ENCODE assay signal across 17 cellular contexts in the genomic region with DNA sequence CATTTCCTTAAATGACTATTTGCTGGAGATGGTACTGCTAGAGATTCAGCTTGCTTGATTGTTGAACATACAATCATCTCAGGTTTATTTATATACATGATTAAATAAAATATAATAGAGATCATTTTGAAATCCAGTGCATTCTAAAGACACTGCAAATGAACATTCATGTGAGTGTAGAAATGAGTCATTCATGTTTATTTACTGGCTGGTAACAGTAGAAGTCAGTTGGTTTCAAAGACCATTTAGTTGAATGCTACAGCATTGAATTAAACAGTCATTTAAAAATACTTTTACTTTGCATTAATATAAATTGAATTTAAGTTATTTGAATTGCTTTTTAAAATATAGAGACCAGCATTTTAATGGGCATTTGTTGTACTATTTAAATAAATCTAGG.
DNase-seq lines count a peak whose midpoint lies in the region; ATAC-seq, FAIRE-seq and TF ChIP-seq lines count a peak whose summit lies in the region.
"Had no signal": no experiment of that assay in that cellular context is flagged by ENCODE, and none has a peak within 500 bp of the region (broad histone marks: within the 10 kb centered on the region; RNA-seq: fewer than 3 reads in every experiment).

No MANE protein-coding gene starts in this region.

- no peak overlapping the region for H3K23ac ChIP-seq in IMR-90 (ENCODE audit: low read depth, low read length)

- peak; percentile 58 for DNase-seq in DMS53 (lab: John Stamatoyannopoulos, UW)
- peak; percentile 21 for DNase-seq in IMR-90
- no peak for DNase-seq in GM12878 (ENCODE audit: low read depth, low spot score)
- peak; percentile 2 for DNase-seq in kidney tubule cell (ENCODE audit: low spot score)
- DNase-seq in AG20443 (ENCODE audit: low spot score): no peak
- DNase-seq in right cardiac atrium: no peak
- DNase-seq in right atrium auricular region (ENCODE audit: low spot score): no peak
- DNase-seq: AML-193; CD4-positive, CD25-positive, alpha-beta regulatory T cell; DND-41; GDM1; HCEC 1CT; HFFc6 had no signal

- H2BK15ac ChIP-seq in IMR-90 (ENCODE audit: low read depth, low read length): no peak overlapping the region

- no peak overlapping the region for H2AK5ac ChIP-seq in IMR-90 (ENCODE audit: low read depth, low read length)

- H3K4me1 ChIP-seq in IMR-90 (ENCODE audit: control insufficient read depth, insufficient read depth, low read length) (peaks cover 2% of the 10 kb centered on the region; the same call in 1 of the 2 replicates), GM12878 (ENCODE audit: control insufficient read depth, insufficient read depth, low read length) (no peaks in the 10 kb centered on the region), right cardiac atrium (ENCODE audit: control insufficient read depth, insufficient read depth, low read length) (no peaks in the 10 kb centered on the region), right atrium auricular region (no peaks in the 10 kb centered on the region)

- H2AFZ ChIP-seq in IMR-90 (replicated peaks; ENCODE audit: low read length, poor library complexity) (no peak overlapping the region), GM12878 (ENCODE audit: control insufficient read depth, low read depth, low read length) (no peak overlapping the region)

- peak; percentile 88 for ATAC-seq in IMR-90 (ENCODE audit: low read depth)
- ATAC-seq in GM12878: 0 out of 3 replicates have a peak, but pooled peaks have one; percentile 28
- ATAC-seq in right cardiac atrium: no peak
- ATAC-seq: K562 had no signal

- dilution Hi-C loops in IMR-90 (cut with HindIII; ENCODE audit: low sequenced_read_pairs, unreplicated experiment): no loop called here

- H3K79me2 ChIP-seq in GM12878 (ENCODE audit: control insufficient read depth, insufficient read depth, low read length): no peaks in the 10 kb centered on the region

- TF ChIP-seq POLR2A in IMR-90 (IDR thresholded peaks at IDR 0.05; ENCODE audit: low read depth, low read length) (no peak), GM12878 (IDR thresholded peaks at IDR 0.05; ENCODE audit: low read depth, low read length) (no peak)

- H2BK120ac ChIP-seq in IMR-90 (ENCODE audit: low read depth, low read length): no peak overlapping the region

- H3K18ac ChIP-seq in IMR-90 (ENCODE audit: low read depth, low read length): no peak overlapping the region

- no peak overlapping the region for H3K9ac ChIP-seq in IMR-90 (ENCODE audit: low read depth, low read length)
- H3K9ac ChIP-seq in GM12878 (ENCODE audit: control insufficient read depth, insufficient read depth, low read length): no peak overlapping the region
- H3K9ac ChIP-seq: BLaER1 treated with 17β-estradiol and CSF1 and Interleukin-3, amounts not matched to agents 10 nM and 100 nM had no signal

- H4K5ac ChIP-seq in IMR-90 (ENCODE audit: low read depth, low read length): no peak overlapping the region

- in situ Hi-C loops in IMR-90 (cut with MboI; ENCODE audit: low sequenced_read_pairs) (no loop called here), GM12878 (cut with MboI) (no loop called here)

- intact Hi-C loops in IMR-90 (cut with micrococcal nuclease) (loop anchor here (5.0 kb wide), 1 partner anchor 45 kb away; no protein-coding TSS in a partner anchor), GM12878 (cut with micrococcal nuclease; ENCODE audit: unreplicated experiment) (no loop called here), right cardiac atrium (cut with DNase I) (no loop called here)

- FAIRE-seq in GM12878 (lab: Jason Lieb, UNC): no peak
- FAIRE-seq: A204.1, H1, K562 had no signal

- RAD21 ChIA-PET in GM12878 (lab: Charles Lee; ENCODE audit: unreplicated experiment): no interaction called here

- no peak overlapping the region for H4K91ac ChIP-seq in IMR-90 (ENCODE audit: insufficient read depth, low read depth, low read length)

- no peak overlapping the region for H2BK5ac ChIP-seq in IMR-90 (ENCODE audit: low read depth, low read length, poor library complexity, severe bottlenecking)

- no peak for TF ChIP-seq EP300 in GM12878 (IDR thresholded peaks at IDR 0.05; ENCODE audit: borderline replicate concordance in 1 of 2, control insufficient read depth in 1 of 2, low read depth in 2 of 2, low read length in 2 of 2)

- H2AK9ac ChIP-seq in IMR-90 (replicated peaks; ENCODE audit: low read depth, low read length, poor library complexity): no peak overlapping the region

- BruUV-seq in IMR-90 (replicated peaks; lab: Mats Ljungman, UMichigan) (no TSS peak), GM12878 (replicated peaks; lab: Mats Ljungman, UMichigan) (no TSS peak)

- no peak overlapping the region for H4K8ac ChIP-seq in IMR-90 (ENCODE audit: low read depth in 2 of 2, low read length in 2 of 2)

- no peaks in the 10 kb centered on the region; the same call in 1 of the 2 replicates for H3K9me1 ChIP-seq in IMR-90 (ENCODE audit: insufficient read depth, low read length)

- no peak overlapping the region for H3K4ac ChIP-seq in IMR-90 (ENCODE audit: low read depth, low read length)

- POLR2A ChIA-PET in IMR-90 (lab: Charles Lee; ENCODE audit: unreplicated experiment) (no interaction called here), GM12878 (lab: Charles Lee) (no interaction called here)

- TF ChIP-seq CTCF in IMR-90 (conservative IDR thresholded peaks at IDR 0.05; ENCODE audit: low read depth, low read length) (no peak), GM12878 (IDR thresholded peaks at IDR 0.05 in 2 of 3, conservative IDR thresholded peaks at IDR 0.05 in 1 of 3; ENCODE audit: control insufficient read depth in 2 of 3, extremely low read depth in 1 of 3, insufficient read depth in 1 of 3, low read depth in 3 of 3, low read length in 3 of 3) (no peak), right atrium auricular region (IDR thresholded peaks at IDR 0.05) (no peak)

- H3K14ac ChIP-seq in IMR-90 (replicated peaks; ENCODE audit: low read depth, low read length): no peak overlapping the region

- SMC1A ChIA-PET in GM12878 (lab: Charles Lee; ENCODE audit: uncharacterized antibody, unreplicated experiment): no interaction called here

- no peak overlapping the region for H3K27ac ChIP-seq in IMR-90 (ENCODE audit: insufficient read depth, low read length)
- H3K27ac ChIP-seq in GM12878 (ENCODE audit: control insufficient read depth, insufficient read depth): no peak overlapping the region
- H3K27ac ChIP-seq in right cardiac atrium (ENCODE audit: low read length): no peak overlapping the region
- H3K27ac ChIP-seq in right atrium auricular region: no peak overlapping the region
- H3K27ac ChIP-seq: BLaER1 treated with 17β-estradiol and CSF1 and Interleukin-3, amounts not matched to agents 10 nM and 100 nM had no signal

- CTCF ChIA-PET in IMR-90 (lab: Yijun Ruan, JAX): interaction anchor here (1.3 kb wide), 1 partner anchor 217 kb away, joined by 5 read pairs; no protein-coding TSS in a partner anchor
- CTCF ChIA-PET in GM12878 (lab: Yijun Ruan, JAX): interaction anchor here (0.6 to 1.1 kb wide), 2 partner anchors 29 to 200 kb away, joined by 3 read pairs; no protein-coding TSS in a partner anchor

- H3K56ac ChIP-seq in IMR-90 (ENCODE audit: extremely low read depth, insufficient read depth, low read length): no peak overlapping the region

- no peak overlapping the region for H3K4me2 ChIP-seq in IMR-90 (ENCODE audit: low read depth, low read length)
- H3K4me2 ChIP-seq in GM12878 (ENCODE audit: control insufficient read depth, insufficient read depth): no peak overlapping the region

- H3K9me3 ChIP-seq in IMR-90 (ENCODE audit: control insufficient read depth, insufficient read depth, low read length): no peaks in the 10 kb centered on the region
- no peaks in the 10 kb centered on the region for H3K9me3 ChIP-seq in GM12878 (replicated peaks; ENCODE audit: control insufficient read depth, insufficient read depth, low read length)
- H3K9me3 ChIP-seq in right cardiac atrium (ENCODE audit: control insufficient read depth, low read length): no peaks in the 10 kb centered on the region
- no peaks in the 10 kb centered on the region for H3K9me3 ChIP-seq in right atrium auricular region
- H3K9me3 ChIP-seq: BLaER1 treated with 17β-estradiol and CSF1 and Interleukin-3, amounts not matched to agents 10 nM and 100 nM had no signal

- H3K79me1 ChIP-seq in IMR-90 (ENCODE audit: low read depth in 1 of 2, low read length in 2 of 2): no peaks in the 10 kb centered on the region

- no peaks in the 10 kb centered on the region for H3K36me3 ChIP-seq in IMR-90 (ENCODE audit: control insufficient read depth, insufficient read depth, low read length)
- H3K36me3 ChIP-seq in GM12878 (ENCODE audit: control insufficient read depth in 2 of 2, insufficient read depth in 2 of 2, low read length in 1 of 2): no peaks in the 10 kb centered on the region
- H3K36me3 ChIP-seq in right atrium auricular region: no peaks in the 10 kb centered on the region
- H3K36me3 ChIP-seq: BLaER1 treated with 17β-estradiol and CSF1 and Interleukin-3, amounts not matched to agents 10 nM and 100 nM had no signal

- TF ChIP-seq RAD21 in IMR-90 (IDR thresholded peaks at IDR 0.05; ENCODE audit: low read length) (no peak), GM12878 (IDR thresholded peaks at IDR 0.05; ENCODE audit: insufficient read depth, low read depth, low read length) (no peak)

- H3K27me3 ChIP-seq in IMR-90 (ENCODE audit: control insufficient read depth, insufficient read depth, low read length): no peaks in the 10 kb centered on the region
- H3K27me3 ChIP-seq in GM12878 (replicated peaks in 1 of 2; ENCODE audit: control insufficient read depth in 2 of 2, insufficient read depth in 2 of 2, low read length in 1 of 2): no peaks in the 10 kb centered on the region
- no peaks in the 10 kb centered on the region for H3K27me3 ChIP-seq in right cardiac atrium (ENCODE audit: control insufficient read depth, insufficient read depth)
- no peaks in the 10 kb centered on the region for H3K27me3 ChIP-seq in right atrium auricular region
- H3K27me3 ChIP-seq: BLaER1 treated with 17β-estradiol and CSF1 and Interleukin-3, amounts not matched to agents 10 nM and 100 nM had no signal

- H3K4me3 ChIP-seq in IMR-90 (ENCODE audit: insufficient read depth, low read depth, low read length): no peak overlapping the region
- H3K4me3 ChIP-seq in GM12878: no peak overlapping the region
- no peak overlapping the region for H3K4me3 ChIP-seq in right cardiac atrium (ENCODE audit: low read length)
- H3K4me3 ChIP-seq in right atrium auricular region: no peak overlapping the region
- H3K4me3 ChIP-seq: BLaER1 treated with 17β-estradiol and CSF1 and Interleukin-3, amounts not matched to agents 10 nM and 100 nM; K562 had no signal

- no peak overlapping the region for H2BK20ac ChIP-seq in IMR-90 (ENCODE audit: low read depth, low read length)

- H4K20me1 ChIP-seq in IMR-90 (ENCODE audit: insufficient read depth, low read length) (no peaks in the 10 kb centered on the region), GM12878 (ENCODE audit: control insufficient read depth, insufficient read depth) (no peaks in the 10 kb centered on the region)
- H4K20me1 ChIP-seq: BLaER1 treated with 17β-estradiol and CSF1 and Interleukin-3, amounts not matched to agents 10 nM and 100 nM had no signal

TF ChIP-seq in IMR-90, 13 proteins besides CTCF, POLR2A, EP300 and RAD21:
- TF ChIP-seq FOS (IDR thresholded peaks at IDR 0.05; ENCODE audit: low read depth, low read length): peak; percentile 25; the same call in 1 of the 2 replicates
- no peak for TF ChIP-seq SMC3 (IDR thresholded peaks at IDR 0.05; ENCODE audit: low read depth, low read length)

TF ChIP-seq in GM12878, 131 proteins besides CTCF, POLR2A, EP300 and RAD21 (continues in another document):
- no peak for TF ChIP-seq WRNIP1 (IDR thresholded peaks at IDR 0.05; ENCODE audit: borderline replicate concordance, low read depth, low read length)

Comparison
In these comparisons a context has a peak if more than half of its experiments do, and no peak if none do; other contexts are left out.
1. DNase-seq: peak in DMS53 (single experiment), IMR-90 (single experiment) and kidney tubule cell (single experiment); none in GM12878 (single experiment), AG20443 (single experiment), right cardiac atrium (0 of 3) and right atrium auricular region (single experiment).
2. ATAC-seq: peak in IMR-90 (single experiment) and GM12878 (single experiment); none in right cardiac atrium (0 of 2).